ENCODE assay signal across 25 cellular contexts in the genomic region with DNA sequence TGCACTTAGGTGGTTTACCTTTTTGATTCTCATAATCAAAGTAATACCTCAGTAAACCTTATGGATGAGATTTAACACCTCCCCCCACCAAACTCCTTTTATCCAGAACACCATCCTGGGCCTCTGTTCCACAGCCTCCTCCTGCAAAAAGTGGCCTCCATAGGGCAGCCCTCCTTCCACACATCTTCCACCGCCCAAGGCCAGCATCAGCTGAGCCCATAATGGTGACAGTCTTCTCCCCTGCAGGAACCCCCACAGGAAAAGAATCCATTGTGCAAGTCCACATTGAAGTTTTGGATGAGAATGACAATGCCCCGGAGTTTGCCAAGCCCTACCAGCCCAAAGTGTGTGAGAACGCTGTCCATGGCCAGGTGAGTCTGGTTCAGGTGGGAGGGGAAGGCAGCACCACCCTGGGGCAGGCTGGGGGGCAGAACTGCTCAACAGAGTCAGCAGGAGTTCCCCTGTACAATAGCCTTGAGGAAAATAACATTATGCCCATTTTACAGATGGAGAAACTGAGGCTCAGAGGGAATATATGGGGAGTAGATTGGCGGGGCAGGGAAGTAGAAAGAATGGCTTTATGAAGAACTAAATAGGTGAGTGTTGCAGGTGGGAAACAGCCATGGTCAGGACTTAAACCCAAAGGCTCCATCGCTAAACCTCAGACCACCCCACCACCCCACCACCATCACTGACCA. TPM values are rescaled to one million over a fixed set of nuclear protein-coding genes. Genes with fewer than 3 reads are reported as not detected.
"Had no signal": no experiment of that assay in that cellular context is flagged by ENCODE, and none has a peak within 500 bp of the region (broad histone marks: within the 10 kb centered on the region; RNA-seq: fewer than 3 reads in every experiment).

No MANE protein-coding gene starts in this region.

- H3K4me1 ChIP-seq: SJCRH30 had no signal

- H3K9me3 ChIP-seq: SJCRH30 had no signal

- H3K4me3 ChIP-seq: SJCRH30 had no signal

- H3K9ac ChIP-seq: KMS-11 had no signal

- H3K27me3 ChIP-seq: SJCRH30 had no signal

- H3K27ac ChIP-seq: KMS-11, SJCRH30 had no signal

- H3K4me2 ChIP-seq: KMS-11 had no signal

- ATAC-seq: Panc1, PC-3, Right ventricle myocardium inferior, SK-N-SH treated with all-trans-retinoic acid at 6 μM for 48 hours had no signal

- DNase-seq: IMR-90; Kasumi-1; MM.1S; NCI-H1092 treated with DMSO at 0.1 percent for 48 hours; NCI-H1436; NCI-H187; NCI-H2029; NCI-H2081 treated with DMSO at 0.1 percent for 48 hours; NCI-H2171; NCI-H345; NCI-H446 treated with DMSO at 0.1 percent for 48 hours; NCI-H510A treated with DMSO at 0.1 percent for 48 hours; NCI-H526; NCI-H82; NK-92 treated with Interleukin-12 subunit alpha and Interleukin-12 subunit beta, amount 100 ng/mL, for 24 hours; PC-3; SHP77 treated with DMSO at 0.1 percent for 48 hours; SJCRH30 had no signal

- H3K36me3 ChIP-seq: SJCRH30 had no signal

RNA-seq across cellular contexts. Expression of a gene that starts 29.2 kb away (rescaled TPM):
- total RNA-seq: HT-29, IMR-90, M059J had no signal
- polyA plus RNA-seq: IMR-90 had no signal

RNA-seq across cellular contexts. Expression of a gene that starts 31.4 kb away (rescaled TPM):
- total RNA-seq: HT-29, IMR-90, OCI-LY7, PC-3 had no signal
- polyA plus RNA-seq: IMR-90 had no signal
